In the genomic region with DNA sequence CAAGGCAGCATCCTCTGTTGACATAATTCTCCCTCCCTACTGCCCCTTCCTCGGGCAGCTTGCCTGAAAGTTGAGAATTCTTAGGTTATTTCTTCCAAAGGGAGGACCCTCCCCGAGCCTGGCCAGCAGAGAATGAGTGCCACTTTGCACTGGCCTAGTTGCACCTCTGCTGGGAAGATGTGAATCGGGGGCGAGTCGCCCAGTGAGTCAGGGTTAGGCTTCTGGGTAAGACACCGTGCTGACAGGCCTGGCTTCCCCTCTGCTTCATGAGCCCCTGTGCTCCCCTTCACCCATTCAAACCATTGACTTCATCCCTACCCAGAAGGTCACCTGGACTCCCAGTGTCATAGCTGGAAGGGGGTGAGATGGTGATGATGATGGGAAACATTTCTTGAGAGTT, we compare ENCODE assay signal across 17 cellular contexts.
DNase-seq lines count a peak whose midpoint lies in the region; ATAC-seq and TF ChIP-seq lines count a peak whose summit lies in the region.
"Had no signal": no experiment of that assay in that cellular context is flagged by ENCODE, and none has a peak within 500 bp of the region (broad histone marks: within the 10 kb centered on the region; RNA-seq: fewer than 3 reads in every experiment).

No MANE protein-coding gene starts in this region.

- H3K36me3 Mint-ChIP-seq in WTC11, result peaks cover 16% of the 10 kb centered on the region

- H3K27ac ChIP-seq in ACC112 (ENCODE audit: low read depth, low read length), result peak overlapping the region; percentile 51
- peak overlapping the region; percentile 1 for H3K27ac ChIP-seq in RWPE2 (ENCODE audit: poor library complexity, severe bottlenecking)
- H3K27ac ChIP-seq: 22Rv1, dorsolateral prefrontal cortex had no signal

- H3K27me3 ChIP-seq in ACC112 (ENCODE audit: insufficient read depth, low read length) (no peaks in the 10 kb centered on the region), RWPE2 (ENCODE audit: insufficient read depth, poor library complexity, severe bottlenecking) (no peaks in the 10 kb centered on the region)
- H3K27me3 ChIP-seq: dorsolateral prefrontal cortex had no signal

- POLR2A ChIA-PET in WTC11 (lab: Charles Lee), result no interaction called here

- no peaks in the 10 kb centered on the region for H3K27me3 Mint-ChIP-seq in WTC11 (ENCODE audit: low read depth)

- DNase-seq in NK-92 treated with Interleukin-12 subunit alpha and Interleukin-12 subunit beta, amount 100 ng/mL, for 24 hours (lab: John Stamatoyannopoulos, UW), result peak; percentile 52
- DNase-seq in NK-92 (lab: John Stamatoyannopoulos, UW; ENCODE audit: unreplicated experiment) (no peak), RWPE2 (ENCODE audit: low spot score) (no peak), fibroblast of mammary gland (ENCODE audit: low read depth) (peak; percentile 49), WTC11 (ENCODE audit: low spot score) (no peak)
- DNase-seq: CD8-positive, alpha-beta T cell; dorsolateral prefrontal cortex; EL; hypothalamus; NCI-H2081 treated with DMSO at 0.1 percent for 48 hours; NCI-H774; posterior cingulate gyrus had no signal

- no peaks in the 10 kb centered on the region for H3K9me3 ChIP-seq in RWPE2 (ENCODE audit: severe bottlenecking)

- H3K4me1 ChIP-seq in ACC112 (ENCODE audit: control insufficient read depth, insufficient read depth, low read length, unreplicated experiment), result peaks cover 83% of the 10 kb centered on the region
- H3K4me1 ChIP-seq in RWPE2 (ENCODE audit: insufficient read depth, poor library complexity, severe bottlenecking), result peaks cover 31% of the 10 kb centered on the region

- CTCF ChIA-PET in WTC11 (lab: Charles Lee), result no interaction called here

- H2AFZ ChIP-seq in ACC112 (ENCODE audit: low read length, unreplicated experiment), result no peak overlapping the region

- no peak overlapping the region for H3K27ac Mint-ChIP-seq in WTC11
- H3K27ac Mint-ChIP-seq: CD8-positive, alpha-beta T cell had no signal

- H3K9me3 Mint-ChIP-seq in WTC11, result no peaks in the 10 kb centered on the region
- H3K9me3 Mint-ChIP-seq: CD8-positive, alpha-beta T cell had no signal

- H3K4me3 ChIP-seq in ACC112 (ENCODE audit: low read depth, low read length) (no peak overlapping the region), RWPE2 (ENCODE audit: severe bottlenecking) (no peak overlapping the region), fibroblast of mammary gland (ENCODE audit: control insufficient read depth, low read depth, low read length) (no peak overlapping the region)
- H3K4me3 ChIP-seq: dorsolateral prefrontal cortex had no signal

- no peak overlapping the region for H3K4me3 Mint-ChIP-seq in WTC11
- H3K4me3 Mint-ChIP-seq: CD8-positive, alpha-beta T cell had no signal

- no peak for ATAC-seq in RWPE2 (ENCODE audit: low read depth)
- ATAC-seq in GM19324 (IDR thresholded peaks at IDR 0.05; ENCODE audit: low FRiP score, unreplicated experiment), result no peak
- ATAC-seq in WTC11, result no peak
- no peak for ATAC-seq in HG03469 (IDR thresholded peaks at IDR 0.05; ENCODE audit: unreplicated experiment)
- ATAC-seq: CD8-positive, alpha-beta T cell; left lobe of liver had no signal

- H3K36me3 ChIP-seq in ACC112 (ENCODE audit: insufficient read depth, low read length), result peaks cover 53% of the 10 kb centered on the region
- H3K36me3 ChIP-seq in RWPE2 (ENCODE audit: low read depth), result peaks cover 77% of the 10 kb centered on the region

- peaks cover 9% of the 10 kb centered on the region for H3K79me2 ChIP-seq in ACC112 (ENCODE audit: control insufficient read depth, insufficient read depth, low read length, unreplicated experiment)

- TF ChIP-seq CTCF in RWPE2 (IDR thresholded peaks at IDR 0.05; ENCODE audit: poor library complexity, severe bottlenecking), result no peak
- no peak for TF ChIP-seq CTCF in fibroblast of mammary gland (conservative IDR thresholded peaks at IDR 0.05; ENCODE audit: control insufficient read depth, insufficient read depth, low read depth, low read length)
- no peak for TF ChIP-seq CTCF in WTC11 (IDR thresholded peaks at IDR 0.05)

- H3K4me1 Mint-ChIP-seq in WTC11, result peaks cover 57% of the 10 kb centered on the region

TF ChIP-seq in WTC11, 78 proteins besides CTCF, POLR2A, EP300 and RAD21 (continues in another document):
- TF ChIP-seq, protein P1, sequence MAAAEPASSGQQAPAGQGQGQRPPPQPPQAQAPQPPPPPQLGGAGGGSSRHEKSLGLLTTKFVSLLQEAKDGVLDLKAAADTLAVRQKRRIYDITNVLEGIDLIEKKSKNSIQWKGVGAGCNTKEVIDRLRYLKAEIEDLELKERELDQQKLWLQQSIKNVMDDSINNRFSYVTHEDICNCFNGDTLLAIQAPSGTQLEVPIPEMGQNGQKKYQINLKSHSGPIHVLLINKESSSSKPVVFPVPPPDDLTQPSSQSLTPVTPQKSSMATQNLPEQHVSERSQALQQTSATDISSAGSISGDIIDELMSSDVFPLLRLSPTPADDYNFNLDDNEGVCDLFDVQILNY (CRISPR knock-in tag; IDR thresholded peaks at IDR 0.05), result no peak
- no peak for TF ChIP-seq AR (CRISPR knock-in tag; IDR thresholded peaks at IDR 0.05)
- TF ChIP-seq, protein P2, sequence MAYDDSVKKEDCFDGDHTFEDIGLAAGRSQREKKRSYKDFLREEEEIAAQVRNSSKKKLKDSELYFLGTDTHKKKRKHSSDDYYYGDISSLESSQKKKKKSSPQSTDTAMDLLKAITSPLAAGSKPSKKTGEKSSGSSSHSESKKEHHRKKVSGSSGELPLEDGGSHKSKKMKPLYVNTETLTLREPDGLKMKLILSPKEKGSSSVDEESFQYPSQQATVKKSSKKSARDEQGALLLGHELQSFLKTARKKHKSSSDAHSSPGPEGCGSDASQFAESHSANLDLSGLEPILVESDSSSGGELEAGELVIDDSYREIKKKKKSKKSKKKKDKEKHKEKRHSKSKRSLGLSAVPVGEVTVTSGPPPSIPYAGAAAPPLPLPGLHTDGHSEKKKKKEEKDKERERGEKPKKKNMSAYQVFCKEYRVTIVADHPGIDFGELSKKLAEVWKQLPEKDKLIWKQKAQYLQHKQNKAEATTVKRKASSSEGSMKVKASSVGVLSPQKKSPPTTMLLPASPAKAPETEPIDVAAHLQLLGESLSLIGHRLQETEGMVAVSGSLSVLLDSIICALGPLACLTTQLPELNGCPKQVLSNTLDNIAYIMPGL (CRISPR knock-in tag; IDR thresholded peaks at IDR 0.05), result no peak
- no peak for TF ChIP-seq TEAD4 (CRISPR knock-in tag; IDR thresholded peaks at IDR 0.05)
- TF ChIP-seq SP1 (CRISPR knock-in tag; conservative IDR thresholded peaks at IDR 0.05), result no peak
- TF ChIP-seq RORB (CRISPR knock-in tag; IDR thresholded peaks at IDR 0.05), result no peak
- TF ChIP-seq, protein P3, sequence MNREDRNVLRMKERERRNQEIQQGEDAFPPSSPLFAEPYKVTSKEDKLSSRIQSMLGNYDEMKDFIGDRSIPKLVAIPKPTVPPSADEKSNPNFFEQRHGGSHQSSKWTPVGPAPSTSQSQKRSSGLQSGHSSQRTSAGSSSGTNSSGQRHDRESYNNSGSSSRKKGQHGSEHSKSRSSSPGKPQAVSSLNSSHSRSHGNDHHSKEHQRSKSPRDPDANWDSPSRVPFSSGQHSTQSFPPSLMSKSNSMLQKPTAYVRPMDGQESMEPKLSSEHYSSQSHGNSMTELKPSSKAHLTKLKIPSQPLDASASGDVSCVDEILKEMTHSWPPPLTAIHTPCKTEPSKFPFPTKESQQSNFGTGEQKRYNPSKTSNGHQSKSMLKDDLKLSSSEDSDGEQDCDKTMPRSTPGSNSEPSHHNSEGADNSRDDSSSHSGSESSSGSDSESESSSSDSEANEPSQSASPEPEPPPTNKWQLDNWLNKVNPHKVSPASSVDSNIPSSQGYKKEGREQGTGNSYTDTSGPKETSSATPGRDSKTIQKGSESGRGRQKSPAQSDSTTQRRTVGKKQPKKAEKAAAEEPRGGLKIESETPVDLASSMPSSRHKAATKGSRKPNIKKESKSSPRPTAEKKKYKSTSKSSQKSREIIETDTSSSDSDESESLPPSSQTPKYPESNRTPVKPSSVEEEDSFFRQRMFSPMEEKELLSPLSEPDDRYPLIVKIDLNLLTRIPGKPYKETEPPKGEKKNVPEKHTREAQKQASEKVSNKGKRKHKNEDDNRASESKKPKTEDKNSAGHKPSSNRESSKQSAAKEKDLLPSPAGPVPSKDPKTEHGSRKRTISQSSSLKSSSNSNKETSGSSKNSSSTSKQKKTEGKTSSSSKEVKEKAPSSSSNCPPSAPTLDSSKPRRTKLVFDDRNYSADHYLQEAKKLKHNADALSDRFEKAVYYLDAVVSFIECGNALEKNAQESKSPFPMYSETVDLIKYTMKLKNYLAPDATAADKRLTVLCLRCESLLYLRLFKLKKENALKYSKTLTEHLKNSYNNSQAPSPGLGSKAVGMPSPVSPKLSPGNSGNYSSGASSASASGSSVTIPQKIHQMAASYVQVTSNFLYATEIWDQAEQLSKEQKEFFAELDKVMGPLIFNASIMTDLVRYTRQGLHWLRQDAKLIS (CRISPR knock-in tag; IDR thresholded peaks at IDR 0.05; ENCODE audit: borderline replicate concordance), result no peak

Comparison
In these comparisons a context has a peak if more than half of its experiments do, and no peak if none do; other contexts are left out.
1. DNase-seq: peak in NK-92 treated with Interleukin-12 subunit alpha and Interleukin-12 subunit beta, amount 100 ng/mL, for 24 hours (single experiment) and fibroblast of mammary gland (single experiment); none in NK-92 (single experiment), RWPE2 (single experiment) and WTC11 (single experiment).